In the genomic region with DNA sequence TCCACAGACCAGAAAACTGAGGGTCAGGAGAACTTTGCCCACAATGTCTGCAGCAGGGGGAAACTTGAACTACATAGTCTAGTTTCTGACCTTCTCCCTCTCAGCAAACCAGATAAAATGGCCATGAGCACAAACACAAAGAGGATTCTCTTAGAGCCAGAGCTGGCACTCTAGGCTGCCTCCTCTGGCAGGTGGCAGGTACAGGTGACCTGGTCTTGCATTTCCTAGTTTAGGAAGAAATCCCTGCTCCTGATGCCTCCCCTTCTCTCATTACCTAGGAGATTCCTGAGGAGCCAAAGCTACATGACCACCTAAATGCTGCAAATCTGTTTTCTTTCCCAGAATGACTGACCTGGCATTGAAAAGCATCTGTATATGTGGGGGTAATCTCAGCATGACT, we compare ENCODE assay signal across 11 cellular contexts.
"Had no signal": no experiment of that assay in that cellular context is flagged by ENCODE, and none has a peak within 500 bp of the region (broad histone marks: within the 10 kb centered on the region; RNA-seq: fewer than 3 reads in every experiment).

No MANE protein-coding gene starts in this region.

- H3K27ac ChIP-seq: stomach had no signal

- H3K4me3 ChIP-seq: stomach had no signal

- H3K27me3 ChIP-seq: stomach had no signal

- DNase-seq: activated CD4-positive, alpha-beta T cell treated with anti-CD3 and anti-CD28 coated beads, Interleukin-2, amount 50 U/mL, for 4 hours; activated effector memory CD4-positive, alpha-beta T cell treated with anti-CD3 and anti-CD28 coated beads, Interleukin-2, amount 50 U/mL, for 16 hours; activated T-cell treated with anti-CD3 and anti-CD28 coated beads, Interleukin-2, amount 50 U/mL, for 4 hours; amygdala; left colon; naive thymus-derived CD4-positive, alpha-beta T cell; nucleus accumbens; right cardiac atrium; small intestine; stomach had no signal

- ATAC-seq: activated CD4-positive, CD25-positive, alpha-beta regulatory T cell treated with anti-CD3 and anti-CD28 coated beads, Interleukin-2, amount 50 U/mL, for 24 hours; activated T-cell treated with anti-CD3 and anti-CD28 coated beads, Interleukin-2, amount 50 U/mL, for 4 hours; left colon; naive thymus-derived CD4-positive, alpha-beta T cell; right cardiac atrium had no signal

- H3K9me3 ChIP-seq: stomach had no signal

- H3K36me3 ChIP-seq: stomach had no signal
